ENCODE assay signal across 30 cellular contexts in the genomic region with DNA sequence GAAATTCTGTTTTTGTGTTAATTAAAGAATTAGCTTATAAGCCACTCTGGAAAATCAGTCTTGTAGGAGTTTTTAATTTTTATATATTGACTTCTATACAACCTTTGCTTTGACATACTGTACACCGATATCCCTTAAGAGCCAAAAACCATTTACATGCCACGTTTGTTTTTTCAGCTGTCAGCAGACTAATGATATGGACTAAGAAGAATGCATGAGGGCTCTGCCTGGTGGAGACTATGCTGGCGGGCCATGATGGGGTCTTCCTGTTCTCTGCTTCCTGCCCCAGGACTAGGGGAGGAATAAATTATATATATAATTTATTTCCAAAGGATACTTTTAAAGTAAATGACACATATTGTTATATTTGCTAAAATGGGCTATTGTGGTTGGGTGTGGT.
A peak's percentile ranks its signal among the peaks of the same experiment; 100 is the strongest.
DNase-seq lines count a peak whose midpoint lies in the region; ATAC-seq, FAIRE-seq and TF ChIP-seq lines count a peak whose summit lies in the region.
"Had no signal": no experiment of that assay in that cellular context is flagged by ENCODE, and none has a peak within 500 bp of the region (broad histone marks: within the 10 kb centered on the region; RNA-seq: fewer than 3 reads in every experiment).

No MANE protein-coding gene starts in this region.

- peaks cover 2% of the 10 kb centered on the region for H3K36me3 Mint-ChIP-seq in astrocyte (ENCODE audit: low read depth, unreplicated experiment)
- H3K36me3 Mint-ChIP-seq: activated naive CD8-positive, alpha-beta T cell treated with anti-CD3 and anti-CD28 coated beads, Interleukin-2, amount 10 ng/mL, durations not matched to agents 7 days and 5 days had no signal

- DNase-seq in EH (ENCODE audit: low read depth) (peak; percentile 40), NCI-H1092 treated with DMSO at 0.1 percent for 48 hours (lab: John Stamatoyannopoulos, UW) (peak; percentile 36), astrocyte (ENCODE audit: low read depth) (peak; percentile 63), lung microvascular endothelial cell (ENCODE audit: low read depth in 2 of 2) (peak; percentile 44 to 61), DMS79 (lab: John Stamatoyannopoulos, UW) (no peak), urothelium cell line (ENCODE audit: low spot score) (no peak), COLO829 (ENCODE audit: low spot score) (no peak)
- DNase-seq: activated CD4-positive, alpha-beta T cell treated with anti-CD3 and anti-CD28 coated beads, Interleukin-2, amount 10 ng/mL, durations not matched to agents 24 days and 14 days; activated gamma-delta T cell; activated naive CD8-positive, alpha-beta T cell treated with anti-CD3 and anti-CD28 coated beads, Interleukin-2, amount 10 ng/mL, durations not matched to agents 7 days and 5 days; activated T-cell treated with anti-CD3 and anti-CD28 coated beads, Interleukin-2, amount 50 U/mL, for 1 hour; Caco-2; effector CD4-positive, alpha-beta T cell; glutamatergic neuron; NCI-H1105; NCI-H446; nephron progenitor cell; pancreas; SIG-M5; spleen; T1000; transverse colon; WERI-Rb-1 had no signal

- H3K4me1 ChIP-seq in astrocyte (ENCODE audit: insufficient read depth, low read length): peaks cover 11% of the 10 kb centered on the region
- H3K4me1 ChIP-seq: transverse colon had no signal

- H3K36me3 ChIP-seq in astrocyte (ENCODE audit: insufficient read depth, low read length): no peaks in the 10 kb centered on the region
- H3K36me3 ChIP-seq: pancreas, spleen, transverse colon, WERI-Rb-1 had no signal

- H3K27me3 Mint-ChIP-seq in astrocyte (ENCODE audit: low read depth, unreplicated experiment): no peaks in the 10 kb centered on the region
- H3K27me3 Mint-ChIP-seq: activated CD4-positive, alpha-beta T cell treated with anti-CD3 and anti-CD28 coated beads, Interleukin-2, amount 10 ng/mL, durations not matched to agents 24 days and 14 days; IgD-negative memory B cell had no signal

- H3K27ac Mint-ChIP-seq in astrocyte (ENCODE audit: unreplicated experiment): no peak overlapping the region
- H3K27ac Mint-ChIP-seq: activated CD4-positive, alpha-beta T cell treated with anti-CD3 and anti-CD28 coated beads, Interleukin-2, amount 10 ng/mL, durations not matched to agents 24 days and 14 days; activated naive CD8-positive, alpha-beta T cell treated with anti-CD3 and anti-CD28 coated beads, Interleukin-2, amount 10 ng/mL, durations not matched to agents 7 days and 5 days; IgD-negative memory B cell; nephron progenitor cell had no signal

- TF ChIP-seq CTCF in astrocyte (IDR thresholded peaks at IDR 0.05; ENCODE audit: insufficient read depth, low read depth, low read length): no peak

- H3K9ac ChIP-seq in astrocyte (ENCODE audit: low read length): no peak overlapping the region
- H3K9ac ChIP-seq: BLaER1 treated with 17β-estradiol and CSF1 and Interleukin-3, amounts not matched to agents 10 nM and 100 nM had no signal

- H3K4me3 ChIP-seq in astrocyte (ENCODE audit: insufficient read depth, low read depth, low read length): no peak overlapping the region
- H3K4me3 ChIP-seq: BLaER1 treated with 17β-estradiol and CSF1 and Interleukin-3, amounts not matched to agents 10 nM and 100 nM; pancreas; spleen; transverse colon had no signal

- H3K9me3 ChIP-seq in astrocyte (ENCODE audit: insufficient read depth, low read depth, low read length): no peaks in the 10 kb centered on the region
- H3K9me3 ChIP-seq: BLaER1 treated with 17β-estradiol and CSF1 and Interleukin-3, amounts not matched to agents 10 nM and 100 nM; Caco-2; pancreas; spleen; transverse colon had no signal

- H3K4me2 ChIP-seq in astrocyte (ENCODE audit: low read length): peak overlapping the region; percentile 33
- H3K4me2 ChIP-seq: BLaER1 treated with 17β-estradiol and CSF1 and Interleukin-3, amounts not matched to agents 10 nM and 100 nM had no signal

- H4K20me1 ChIP-seq in astrocyte (ENCODE audit: insufficient read depth, low read length): peaks cover 32% of the 10 kb centered on the region
- H4K20me1 ChIP-seq: BLaER1 treated with 17β-estradiol and CSF1 and Interleukin-3, amounts not matched to agents 10 nM and 100 nM had no signal

- no peak for ATAC-seq in HG03521 (IDR thresholded peaks at IDR 0.05; ENCODE audit: unreplicated experiment)
- ATAC-seq: Panc1, pancreas had no signal

- H3K9me3 Mint-ChIP-seq in astrocyte (ENCODE audit: unreplicated experiment): peaks cover 7% of the 10 kb centered on the region
- H3K9me3 Mint-ChIP-seq: activated CD4-positive, alpha-beta T cell treated with anti-CD3 and anti-CD28 coated beads, Interleukin-2, amount 10 ng/mL, durations not matched to agents 24 days and 14 days had no signal

- FAIRE-seq in astrocyte (lab: Jason Lieb, UNC) (no peak), urothelium cell line (lab: Jason Lieb, UNC) (no peak)
- FAIRE-seq: H1, keratinocyte, pancreas had no signal

- peaks cover 68% of the 10 kb centered on the region for H3K79me2 ChIP-seq in astrocyte (ENCODE audit: insufficient read depth, low read length)

- peak overlapping the region; percentile 43 for H3K27ac ChIP-seq in astrocyte (ENCODE audit: low read depth, low read length)
- H3K27ac ChIP-seq: BLaER1 treated with 17β-estradiol and CSF1 and Interleukin-3, amounts not matched to agents 10 nM and 100 nM; epithelial cell of prostate; pancreas; spleen; transverse colon; WERI-Rb-1 had no signal

- no peak overlapping the region for H2AFZ ChIP-seq in astrocyte (ENCODE audit: low read depth, low read length)

- H3K4me3 Mint-ChIP-seq in astrocyte (ENCODE audit: unreplicated experiment): no peak overlapping the region
- H3K4me3 Mint-ChIP-seq: activated CD4-positive, alpha-beta T cell treated with anti-CD3 and anti-CD28 coated beads, Interleukin-2, amount 10 ng/mL, durations not matched to agents 24 days and 14 days; activated naive CD8-positive, alpha-beta T cell treated with anti-CD3 and anti-CD28 coated beads, Interleukin-2, amount 10 ng/mL, durations not matched to agents 7 days and 5 days; IgD-negative memory B cell; nephron progenitor cell had no signal

- H3K4me1 Mint-ChIP-seq in astrocyte (ENCODE audit: low read depth, unreplicated experiment): peaks cover 9% of the 10 kb centered on the region
- H3K4me1 Mint-ChIP-seq: activated CD4-positive, alpha-beta T cell treated with anti-CD3 and anti-CD28 coated beads, Interleukin-2, amount 10 ng/mL, durations not matched to agents 24 days and 14 days; activated naive CD8-positive, alpha-beta T cell treated with anti-CD3 and anti-CD28 coated beads, Interleukin-2, amount 10 ng/mL, durations not matched to agents 7 days and 5 days; nephron progenitor cell had no signal

- no peaks in the 10 kb centered on the region for H3K27me3 ChIP-seq in astrocyte (ENCODE audit: insufficient read depth, low read length)
- H3K27me3 ChIP-seq: BLaER1 treated with 17β-estradiol and CSF1 and Interleukin-3, amounts not matched to agents 10 nM and 100 nM; pancreas; spleen; transverse colon had no signal

Comparison
In these comparisons a context has a peak if more than half of its experiments do, and no peak if none do; other contexts are left out.
1. DNase-seq: peak in EH (single experiment), NCI-H1092 treated with DMSO at 0.1 percent for 48 hours (single experiment), astrocyte (single experiment) and lung microvascular endothelial cell (2 of 2); none in DMS79 (single experiment), urothelium cell line (single experiment) and COLO829 (single experiment).